ENCODE assay signal across 8 cellular contexts in genomic region chr4:89752932-89753598, GRCh38.
A peak's percentile ranks its signal among the peaks of the same experiment; 100 is the strongest.
DNase-seq lines count a peak whose midpoint lies in the region; ATAC-seq and TF ChIP-seq lines count a peak whose summit lies in the region.

No MANE protein-coding gene starts in this region.

- ATAC-seq in GM21526 (IDR thresholded peaks at IDR 0.05; ENCODE audit: low FRiP score, unreplicated experiment), result no peak

- POLR2A ChIA-PET in PC-9 (lab: Charles Lee; ENCODE audit: unreplicated experiment), result interaction anchor here (0.6 kb wide), 1 partner anchor 576 kb away, joined by 3 read pairs; no protein-coding TSS in a partner anchor

- H3K36me3 ChIP-seq in PC-9 (ENCODE audit: low read depth) (no peaks in the 10 kb centered on the region), fibroblast of lung (ENCODE audit: control insufficient read depth, insufficient read depth, low read length) (no peaks in the 10 kb centered on the region)

- H3K27ac ChIP-seq in PC-9 (peak overlapping the region; percentile 84), fibroblast of lung (ENCODE audit: insufficient read depth, low read length) (peak overlapping the region; percentile 72)

- peak overlapping the region; percentile 26; the same call in 1 of the 2 replicates for H3K4me3 ChIP-seq in PC-9
- peak overlapping the region in 1 of 4 experiments; percentile 36 for H3K4me3 ChIP-seq in fibroblast of lung (replicated peaks in 1 of 4; ENCODE audit: control extremely low read depth in 1 of 4, insufficient read depth in 1 of 4, low read depth in 3 of 4, low read length in 4 of 4)

- TF ChIP-seq CTCF in PC-9 (conservative IDR thresholded peaks at IDR 0.05) (no peak), fibroblast of lung (conservative IDR thresholded peaks at IDR 0.05 in 1 of 2, IDR thresholded peaks at IDR 0.05 in 1 of 2; ENCODE audit: low read depth in 1 of 2, low read length in 2 of 2) (no peak)

- H2AFZ ChIP-seq in PC-9 (no peak overlapping the region), fibroblast of lung (ENCODE audit: low read length) (peak overlapping the region; percentile 11)

- CTCF ChIA-PET in PC-9 (lab: Charles Lee), result interaction anchor here (0.6 kb wide), 1 partner anchor 920 kb away, joined by 3 read pairs; no protein-coding TSS in a partner anchor

- no TSS peak for BruUV-seq in PC-9 (replicated peaks; lab: Mats Ljungman, UMichigan)

- DNase-seq in ELR (ENCODE audit: low read depth), result peak; percentile 60
- DNase-seq in PC-9, result peak; percentile 45 to 51
- peak; percentile 81 to 97 for DNase-seq in fibroblast of lung (ENCODE audit: low read depth in 2 of 2)
- peak; percentile 22 for DNase-seq in pulmonary artery endothelial cell (ENCODE audit: low read depth, low spot score)
- no peak for DNase-seq in activated CD4-positive, alpha-beta T cell treated with anti-CD3 and anti-CD28 coated beads for 4 hours
- no peak for DNase-seq in NK-92 (lab: John Stamatoyannopoulos, UW; ENCODE audit: unreplicated experiment)
- DNase-seq in HT-29 (ENCODE audit: low spot score), result no peak

- peak overlapping the region; percentile 67 for H3K4me2 ChIP-seq in PC-9
- peak overlapping the region; percentile 57 for H3K4me2 ChIP-seq in fibroblast of lung (ENCODE audit: extremely low read depth, insufficient read depth, low read length)

- intact Hi-C loops in PC-9 (cut with micrococcal nuclease; ENCODE audit: unreplicated experiment), result loop anchor here (2.0 to 5.0 kb wide), 2 partner anchors 48 to 91 kb away; no protein-coding TSS in a partner anchor

- H3K9me3 ChIP-seq in PC-9 (ENCODE audit: insufficient read depth, low read depth) (no peaks in the 10 kb centered on the region), fibroblast of lung (ENCODE audit: control insufficient read depth, insufficient read depth, low read depth, low read length) (no peaks in the 10 kb centered on the region)

- H3K9me2 ChIP-seq in PC-9 (ENCODE audit: insufficient read depth), result no peaks in the 10 kb centered on the region

- no peaks in the 10 kb centered on the region for H3K79me2 ChIP-seq in PC-9 (ENCODE audit: low read depth)
- H3K79me2 ChIP-seq in fibroblast of lung (ENCODE audit: control insufficient read depth, insufficient read depth, low read length), result no peaks in the 10 kb centered on the region

- no peaks in the 10 kb centered on the region for H4K20me1 ChIP-seq in PC-9 (ENCODE audit: insufficient read depth)
- no peaks in the 10 kb centered on the region for H4K20me1 ChIP-seq in fibroblast of lung (ENCODE audit: control insufficient read depth, extremely low read depth, insufficient read depth, low read length)

- H3K4me1 ChIP-seq in PC-9 (replicated peaks; ENCODE audit: insufficient read depth), result peaks cover 15% of the 10 kb centered on the region
- H3K4me1 ChIP-seq in fibroblast of lung (ENCODE audit: control insufficient read depth, extremely low read depth, insufficient read depth, low read length), result peaks cover 8% of the 10 kb centered on the region

- H3F3A ChIP-seq in PC-9 (ENCODE audit: insufficient read depth, low read depth), result peaks cover 10% of the 10 kb centered on the region

- no peaks in the 10 kb centered on the region for H3K27me3 ChIP-seq in PC-9 (ENCODE audit: insufficient read depth, low read depth)
- no peaks in the 10 kb centered on the region for H3K27me3 ChIP-seq in fibroblast of lung (ENCODE audit: control insufficient read depth, insufficient read depth, low read length)

- H3K9ac ChIP-seq in fibroblast of lung (ENCODE audit: insufficient read depth, low read length), result no peak overlapping the region

Comparison
In these comparisons a context has a peak if more than half of its experiments do, and no peak if none do; other contexts are left out.
1. DNase-seq: peak in ELR (single experiment), PC-9 (2 of 2), fibroblast of lung (2 of 2) and pulmonary artery endothelial cell (single experiment); none in activated CD4-positive, alpha-beta T cell treated with anti-CD3 and anti-CD28 coated beads for 4 hours (0 of 2), NK-92 (single experiment) and HT-29 (single experiment).